8 cellular contexts compared by ENCODE assay signal in genomic region chr6:137697267-137697938, GRCh38.
A peak's percentile ranks its signal among the peaks of the same experiment; 100 is the strongest.
DNase-seq lines count a peak whose midpoint lies in the region; ATAC-seq and TF ChIP-seq lines count a peak whose summit lies in the region.

No MANE protein-coding gene starts in this region.

- H4K20me1 ChIP-seq in osteoblast (ENCODE audit: insufficient read depth, low read length) = no peaks in the 10 kb centered on the region

- H3K27ac Mint-ChIP-seq in endothelial cell (ENCODE audit: unreplicated experiment) = peak overlapping the region; percentile 99

- no peak overlapping the region for H3K4me3 Mint-ChIP-seq in endothelial cell (ENCODE audit: unreplicated experiment)

- H3K27me3 ChIP-seq in osteoblast (ENCODE audit: insufficient read depth, low read length) = no peaks in the 10 kb centered on the region

- H3K27ac ChIP-seq in osteoblast (ENCODE audit: low read depth, low read length) (no peak overlapping the region), RWPE1 (no peak overlapping the region)

- POLR2A ChIA-PET in RWPE1 (lab: Yijun Ruan, JAX; ENCODE audit: low non-redundant PET) = no interaction called here

- peaks cover 26% of the 10 kb centered on the region for H3K4me1 ChIP-seq in osteoblast (ENCODE audit: insufficient read depth, low read length)

- no peak overlapping the region for H3K4me3 ChIP-seq in osteoblast (ENCODE audit: insufficient read depth, low read length)

- ATAC-seq in GM18870 (IDR thresholded peaks at IDR 0.05; ENCODE audit: unreplicated experiment) (peak; percentile 82), HG03565 (IDR thresholded peaks at IDR 0.05; ENCODE audit: unreplicated experiment) (peak; percentile 56), HG03025 (IDR thresholded peaks at IDR 0.05; ENCODE audit: low FRiP score, unreplicated experiment) (no peak), GM19397 (IDR thresholded peaks at IDR 0.05; ENCODE audit: unreplicated experiment) (no peak)

- no peaks in the 10 kb centered on the region for H3K9me3 ChIP-seq in osteoblast (ENCODE audit: low read depth, low read length)

- H3K9me3 Mint-ChIP-seq in endothelial cell (ENCODE audit: unreplicated experiment) = no peaks in the 10 kb centered on the region

- H3K79me2 ChIP-seq in osteoblast (ENCODE audit: insufficient read depth, low read length) = no peaks in the 10 kb centered on the region

- DNase-seq in A172 (ENCODE audit: low spot score) (peak; percentile 88), endothelial cell (ENCODE audit: low spot score) (peak; percentile 51), osteoblast (ENCODE audit: insufficient read length, low spot score, missing footprints) (peak; percentile 67), RWPE1 (ENCODE audit: low spot score) (no peak)

- H3K36me3 Mint-ChIP-seq in endothelial cell (ENCODE audit: low read depth, unreplicated experiment) = no peaks in the 10 kb centered on the region

- CTCF ChIA-PET in RWPE1 (lab: Yijun Ruan, JAX) = interaction anchor here (0.6 to 1.8 kb wide), 4 partner anchors 170 to 305 kb away, joined by 3 to 4 read pairs (median 3); partner anchors contain the start of gene TNFAIP3

- peaks cover 45% of the 10 kb centered on the region for H3K4me1 Mint-ChIP-seq in endothelial cell (ENCODE audit: unreplicated experiment)

- H2AFZ ChIP-seq in osteoblast (ENCODE audit: low read length) = no peak overlapping the region

- peak; percentile 61 for TF ChIP-seq CTCF in endothelial cell (IDR thresholded peaks at IDR 0.05; ENCODE audit: unreplicated experiment)
- no peak for TF ChIP-seq CTCF in osteoblast (IDR thresholded peaks at IDR 0.05; ENCODE audit: extremely low read depth, low read depth, low read length)
- no peak for TF ChIP-seq CTCF in RWPE1 (conservative IDR thresholded peaks at IDR 0.05; ENCODE audit: low read depth)

- peaks cover 8% of the 10 kb centered on the region for H3K27me3 Mint-ChIP-seq in endothelial cell (ENCODE audit: unreplicated experiment)

- H3K4me2 ChIP-seq in osteoblast (ENCODE audit: insufficient read depth, low read length) = no peak overlapping the region

- H3K36me3 ChIP-seq in osteoblast (ENCODE audit: insufficient read depth, low read length) = no peaks in the 10 kb centered on the region

Comparison
In these comparisons a context has a peak if more than half of its experiments do, and no peak if none do; other contexts are left out.
1. ATAC-seq: peak in GM18870 (single experiment) and HG03565 (single experiment); none in HG03025 (single experiment) and GM19397 (single experiment).